21 cellular contexts compared by ENCODE assay signal in genomic region chr4:157804169-157804543, GRCh38.
DNase-seq lines count a peak whose midpoint lies in the region; ATAC-seq and TF ChIP-seq lines count a peak whose summit lies in the region.
"Had no signal": no experiment of that assay in that cellular context is flagged by ENCODE, and none has a peak within 500 bp of the region (broad histone marks: within the 10 kb centered on the region; RNA-seq: fewer than 3 reads in every experiment).

No MANE protein-coding gene starts in this region.

- intact Hi-C loops in right lobe of liver (cut with DNase I): no loop called here
- intact Hi-C loops in natural killer cell (cut with micrococcal nuclease): no loop called here

- no peak overlapping the region for H3K27ac Mint-ChIP-seq in natural killer cell
- H3K27ac Mint-ChIP-seq: endodermal cell; stimulated activated naive B cell treated with anti-CD40 and anti-IgM and Interleukin-4, amounts not matched to agents 10 μg/mL and 1 μg/mL and 100 μg/mL, for 72 hours had no signal

- H3K27me3 ChIP-seq in right lobe of liver: no peaks in the 10 kb centered on the region
- H3K27me3 ChIP-seq in smooth muscle cell (ENCODE audit: low read depth): no peaks in the 10 kb centered on the region

- H3K79me2 ChIP-seq in smooth muscle cell (ENCODE audit: low read depth): no peaks in the 10 kb centered on the region

- 29% methylated on average over 1 of the region's 1 CpG for WGBS in right lobe of liver (ENCODE audit: insufficient coverage, low coverage, low lambda C conversion rate, missing lambda C conversion rate)
- 14% methylated on average over 1 of the region's 1 CpG for WGBS in smooth muscle cell (ENCODE audit: low lambda C conversion rate)

- peak; percentile 49 for DNase-seq in NCI-H146 treated with DMSO at 0.1 percent for 48 hours (lab: John Stamatoyannopoulos, UW; ENCODE audit: unreplicated experiment)
- no peak for DNase-seq in right lobe of liver
- no peak for DNase-seq in smooth muscle cell (lab: John Stamatoyannopoulos, UW; ENCODE audit: unreplicated experiment)
- no peak for DNase-seq in effector CD4-positive, alpha-beta T cell
- no peak for DNase-seq in natural killer cell
- DNase-seq: activated CD4-positive, CD25-positive, alpha-beta regulatory T cell treated with anti-CD3 and anti-CD28 coated beads, Interleukin-2, amount 50 U/mL, for 72 hours; activated CD8-positive, alpha-beta memory T cell treated with anti-CD3 and anti-CD28 coated beads for 24 hours; activated T-cell treated with anti-CD3 and anti-CD28 coated beads, Interleukin-2, amount 50 U/mL, for 1 hour; cortex of kidney; endodermal cell; lower lobe of right lung; NCI-H1092 treated with DMSO at 0.1 percent for 48 hours; NCI-H2029 treated with DMSO at 0.1 percent for 48 hours; SIG-M5; stimulated activated CD4-positive, alpha-beta T cell treated with anti-CD3 and anti-CD28 coated beads, Interleukin-4, amount 100 ng/mL, for 24 hours; stimulated activated naive B cell treated with anti-CD40 and anti-IgM and Interleukin-4, amounts not matched to agents 10 μg/mL and 1 μg/mL and 100 μg/mL, for 72 hours had no signal

- peak overlapping the region; percentile 59 for H2AFZ ChIP-seq in smooth muscle cell (ENCODE audit: low read depth)

- H3K4me3 Mint-ChIP-seq in natural killer cell: no peak overlapping the region
- H3K4me3 Mint-ChIP-seq: endodermal cell; stimulated activated naive B cell treated with anti-CD40 and anti-IgM and Interleukin-4, amounts not matched to agents 10 μg/mL and 1 μg/mL and 100 μg/mL, for 72 hours had no signal

- ATAC-seq in right lobe of liver (peak; percentile 82 to 90 (median 86)), HG02678 (IDR thresholded peaks at IDR 0.05; ENCODE audit: unreplicated experiment) (no peak), HG03442 (IDR thresholded peaks at IDR 0.05; ENCODE audit: unreplicated experiment) (no peak), natural killer cell (no peak)
- ATAC-seq: lower lobe of right lung; Panc1; stimulated activated naive B cell treated with anti-CD40 and anti-IgM and Interleukin-4, amounts not matched to agents 10 μg/mL and 1 μg/mL and 100 μg/mL, for 72 hours had no signal

- peaks cover 12 to 23% of the 10 kb centered on the region in 2 donors for H3K9me3 Mint-ChIP-seq in natural killer cell
- H3K9me3 Mint-ChIP-seq: endodermal cell had no signal

- H3K4me1 ChIP-seq in right lobe of liver: peaks cover 0 to 12% (median 0%) of the 10 kb centered on the region in 4 donors
- no peaks in the 10 kb centered on the region for H3K4me1 ChIP-seq in smooth muscle cell (ENCODE audit: low read depth)
- H3K4me1 ChIP-seq: lower lobe of right lung had no signal

- TF ChIP-seq POLR2A in right lobe of liver (IDR thresholded peaks at IDR 0.05): no peak

- H3K4me1 Mint-ChIP-seq in natural killer cell: no peaks in the 10 kb centered on the region
- H3K4me1 Mint-ChIP-seq: endodermal cell; stimulated activated naive B cell treated with anti-CD40 and anti-IgM and Interleukin-4, amounts not matched to agents 10 μg/mL and 1 μg/mL and 100 μg/mL, for 72 hours had no signal

- peak overlapping the region; percentile 67 for H3K27ac ChIP-seq in VCaP
- no peak overlapping the region for H3K27ac ChIP-seq in right lobe of liver
- H3K27ac ChIP-seq in smooth muscle cell (ENCODE audit: low read depth): peak overlapping the region; percentile 57
- H3K27ac ChIP-seq: lower lobe of right lung had no signal

- no peaks in the 10 kb centered on the region for H3K27me3 Mint-ChIP-seq in natural killer cell (ENCODE audit: low read depth in 2 of 2)
- H3K27me3 Mint-ChIP-seq: stimulated activated naive B cell treated with anti-CD40 and anti-IgM and Interleukin-4, amounts not matched to agents 10 μg/mL and 1 μg/mL and 100 μg/mL, for 72 hours had no signal

- no peak overlapping the region for H3K9ac ChIP-seq in smooth muscle cell (ENCODE audit: low read depth)

- no peaks in the 10 kb centered on the region for H3K36me3 Mint-ChIP-seq in natural killer cell
- H3K36me3 Mint-ChIP-seq: stimulated activated naive B cell treated with anti-CD40 and anti-IgM and Interleukin-4, amounts not matched to agents 10 μg/mL and 1 μg/mL and 100 μg/mL, for 72 hours had no signal

- H3K9me3 ChIP-seq in right lobe of liver: no peaks in the 10 kb centered on the region
- no peaks in the 10 kb centered on the region for H3K9me3 ChIP-seq in smooth muscle cell (replicated peaks; ENCODE audit: low read depth)
- H3K9me3 ChIP-seq: HAP-1, lower lobe of right lung had no signal

- TF ChIP-seq CTCF in VCaP (conservative IDR thresholded peaks at IDR 0.05): no peak
- TF ChIP-seq CTCF in right lobe of liver (IDR thresholded peaks at IDR 0.05): no peak
- TF ChIP-seq CTCF in smooth muscle cell (IDR thresholded peaks at IDR 0.05; ENCODE audit: borderline replicate concordance, insufficient read depth, poor library complexity, severe bottlenecking): no peak
- TF ChIP-seq CTCF in natural killer cell (IDR thresholded peaks at IDR 0.05): no peak

- H3K4me3 ChIP-seq in right lobe of liver: no peak overlapping the region
- no peak overlapping the region for H3K4me3 ChIP-seq in smooth muscle cell
- H3K4me3 ChIP-seq: HAP-1, lower lobe of right lung had no signal

- no peaks in the 10 kb centered on the region for H4K20me1 ChIP-seq in smooth muscle cell (ENCODE audit: low read depth)

- H3K4me2 ChIP-seq in smooth muscle cell: peak overlapping the region; percentile 6

- H3F3A ChIP-seq in smooth muscle cell (ENCODE audit: low read depth): peaks cover 5% of the 10 kb centered on the region

- H3K36me3 ChIP-seq in right lobe of liver (no peaks in the 10 kb centered on the region), smooth muscle cell (ENCODE audit: low read depth) (no peaks in the 10 kb centered on the region)
- H3K36me3 ChIP-seq: HAP-1, lower lobe of right lung had no signal

Comparison
In these comparisons a context has a peak if more than half of its experiments do, and no peak if none do; other contexts are left out.
1. H3K27ac ChIP-seq: peak in VCaP (single experiment) and smooth muscle cell (single experiment); none in right lobe of liver (0 of 3).
2. ATAC-seq: peak in right lobe of liver (4 of 4); none in HG02678 (single experiment), HG03442 (single experiment) and natural killer cell (0 of 3).